Comparison of ENCODE assay signal across 12 cellular contexts in the genomic region with DNA sequence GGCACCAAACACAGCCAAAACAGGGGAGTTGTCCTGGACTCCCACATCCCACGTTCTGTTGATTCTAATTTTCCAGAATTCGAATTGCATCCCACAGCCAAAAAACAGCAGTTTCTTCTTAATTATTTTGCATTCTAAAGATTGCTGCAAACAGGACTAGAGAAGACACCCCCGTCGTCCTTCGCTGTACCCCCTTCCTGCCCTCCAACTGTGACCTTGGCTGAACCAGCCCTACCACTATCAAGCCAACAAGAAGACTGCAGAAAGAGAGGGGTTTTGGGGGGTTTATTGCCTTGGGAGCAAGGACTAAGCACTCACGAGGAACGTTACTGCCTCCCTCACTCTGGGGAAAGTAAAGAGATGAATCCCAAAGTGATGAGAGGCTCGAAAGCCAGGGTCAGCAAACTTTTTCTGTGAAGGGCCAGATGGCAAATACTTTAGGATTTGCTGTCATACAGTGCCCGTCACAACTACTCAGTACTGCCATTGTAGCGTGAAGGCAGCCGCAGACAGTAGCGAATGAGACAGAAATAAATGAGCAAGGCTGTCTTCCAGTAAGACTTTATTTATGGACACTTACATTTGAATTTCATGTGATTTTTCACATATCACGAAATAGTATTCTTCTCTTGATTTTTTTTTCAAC. TPM values are rescaled to one million over a fixed set of nuclear protein-coding genes. Genes with fewer than 3 reads are reported as not detected.
DNase-seq lines count a peak whose midpoint lies in the region; TF ChIP-seq lines count a peak whose summit lies in the region.
"Had no signal": no experiment of that assay in that cellular context is flagged by ENCODE, and none has a peak within 500 bp of the region (broad histone marks: within the 10 kb centered on the region; RNA-seq: fewer than 3 reads in every experiment).

No MANE protein-coding gene starts in this region.

- no peaks in the 10 kb centered on the region for H3K9me2 ChIP-seq in DOHH2 (replicated peaks; ENCODE audit: control insufficient read depth, low read length)

- TF ChIP-seq CTCF in DOHH2 (IDR thresholded peaks at IDR 0.05; ENCODE audit: low read depth, low read length, poor library complexity, severe bottlenecking) = no peak
- no peak for TF ChIP-seq CTCF in breast epithelium (IDR thresholded peaks at IDR 0.05)

- peaks cover 86% of the 10 kb centered on the region for H3K4me1 ChIP-seq in DOHH2 (ENCODE audit: control insufficient read depth, low read length)
- peaks cover 0 to 16% of the 10 kb centered on the region in 2 donors for H3K4me1 ChIP-seq in breast epithelium
- H3K4me1 ChIP-seq in skeletal muscle tissue (ENCODE audit: control insufficient read depth in 3 of 3, insufficient read depth in 3 of 3, low read length in 3 of 3) = peaks cover 24 to 36% (median 28%) of the 10 kb centered on the region in 3 donors

- no peak for DNase-seq in breast epithelium (ENCODE audit: low spot score in 2 of 2)
- DNase-seq in kidney tubule cell (ENCODE audit: low spot score) = peak; percentile 4
- DNase-seq in DMS79 treated with DMSO at 0.1 percent for 48 hours (lab: John Stamatoyannopoulos, UW) = no peak
- no peak for DNase-seq in NCI-H446 treated with DMSO at 0.1 percent for 48 hours (lab: John Stamatoyannopoulos, UW)
- DNase-seq in NCI-H69 (lab: John Stamatoyannopoulos, UW) = no peak
- no peak for DNase-seq in activated CD4-positive, alpha-beta T cell treated with anti-CD3 and anti-CD28 coated beads, Interleukin-2, amount 50 U/mL, for 4 hours
- DNase-seq: activated CD4-positive, alpha-beta T cell treated with anti-CD3 and anti-CD28 coated beads for 36 hours; activated T-cell treated with anti-CD3 and anti-CD28 coated beads, Interleukin-2, amount 50 U/mL, for 48 hours; naive B cell had no signal

- H3K27me3 ChIP-seq in DOHH2 (ENCODE audit: control insufficient read depth, low read length) = no peaks in the 10 kb centered on the region
- H3K27me3 ChIP-seq in breast epithelium = no peaks in the 10 kb centered on the region
- no peaks in the 10 kb centered on the region for H3K27me3 ChIP-seq in skeletal muscle tissue (ENCODE audit: control insufficient read depth in 3 of 3, insufficient read depth in 3 of 3, low read length in 3 of 3)

- intact Hi-C loops in breast epithelium (cut with DNase I; ENCODE audit: low total_unique reads) = no loop called here

- peaks cover 21% of the 10 kb centered on the region for H3F3A ChIP-seq in DOHH2 (ENCODE audit: control insufficient read depth, insufficient read depth)

- H3K9me3 ChIP-seq in DOHH2 (ENCODE audit: control insufficient read depth, insufficient read depth, low read length) = no peaks in the 10 kb centered on the region
- no peaks in the 10 kb centered on the region for H3K9me3 ChIP-seq in breast epithelium
- no peaks in the 10 kb centered on the region for H3K9me3 ChIP-seq in skeletal muscle tissue (ENCODE audit: control insufficient read depth in 3 of 3, low read length in 3 of 3)

- no peak for TF ChIP-seq POLR2A in breast epithelium (IDR thresholded peaks at IDR 0.05)

- H3K27ac ChIP-seq in DOHH2 (ENCODE audit: low read depth, low read length) = peak overlapping the region; percentile 80
- peak overlapping the region; percentile 77 to 86 for H3K27ac ChIP-seq in breast epithelium
- peak overlapping the region; percentile 37 for H3K27ac ChIP-seq in skeletal muscle tissue (ENCODE audit: low read depth, low read length)
- H3K27ac ChIP-seq: HL-60 had no signal

- H4K20me1 ChIP-seq in DOHH2 (ENCODE audit: control insufficient read depth, insufficient read depth, low read depth, low read length) = no peaks in the 10 kb centered on the region

- peaks cover 10% of the 10 kb centered on the region for H3K79me2 ChIP-seq in DOHH2 (ENCODE audit: control insufficient read depth, low read length)

- H3K4me2 ChIP-seq in DOHH2 (ENCODE audit: low read length) = peak overlapping the region; percentile 66

- peaks cover 30% of the 10 kb centered on the region for H3K36me3 ChIP-seq in DOHH2 (ENCODE audit: control insufficient read depth, low read length)
- no peaks in the 10 kb centered on the region for H3K36me3 ChIP-seq in breast epithelium
- no peaks in the 10 kb centered on the region for H3K36me3 ChIP-seq in skeletal muscle tissue (ENCODE audit: control insufficient read depth in 3 of 3, insufficient read depth in 3 of 3, low read length in 3 of 3)

- H3K4me3 ChIP-seq in DOHH2 (ENCODE audit: low read length) = peak overlapping the region; percentile 48
- no peak overlapping the region for H3K4me3 ChIP-seq in breast epithelium
- H3K4me3 ChIP-seq in skeletal muscle tissue (ENCODE audit: low read length in 3 of 3) = peak overlapping the region in 2 of 3 donors; percentile 35 to 49

- H3K9ac ChIP-seq in skeletal muscle tissue (ENCODE audit: low read depth in 1 of 3, low read length in 3 of 3) = peak overlapping the region in 1 of 3 donors; percentile 51

RNA-seq across cellular contexts. Expression of gene KATNAL1, which starts 32.5 kb away (rescaled TPM):
- total RNA-seq in breast epithelium = 10 to 100 TPM; 14.6 to 23.8 (median 17.0) TPM
- total RNA-seq in skeletal muscle tissue = 16.2 TPM

Comparison
In these comparisons a context has a peak if more than half of its experiments do, and no peak if none do; other contexts are left out.
1. H3K4me3 ChIP-seq: peak in DOHH2 (single experiment) and skeletal muscle tissue (2 of 3); none in breast epithelium (0 of 3).
2. Peak in every context shown above with its lines, with median percentiles within 50 percentile points of each other: H3K27ac ChIP-seq.